In the genomic region with DNA sequence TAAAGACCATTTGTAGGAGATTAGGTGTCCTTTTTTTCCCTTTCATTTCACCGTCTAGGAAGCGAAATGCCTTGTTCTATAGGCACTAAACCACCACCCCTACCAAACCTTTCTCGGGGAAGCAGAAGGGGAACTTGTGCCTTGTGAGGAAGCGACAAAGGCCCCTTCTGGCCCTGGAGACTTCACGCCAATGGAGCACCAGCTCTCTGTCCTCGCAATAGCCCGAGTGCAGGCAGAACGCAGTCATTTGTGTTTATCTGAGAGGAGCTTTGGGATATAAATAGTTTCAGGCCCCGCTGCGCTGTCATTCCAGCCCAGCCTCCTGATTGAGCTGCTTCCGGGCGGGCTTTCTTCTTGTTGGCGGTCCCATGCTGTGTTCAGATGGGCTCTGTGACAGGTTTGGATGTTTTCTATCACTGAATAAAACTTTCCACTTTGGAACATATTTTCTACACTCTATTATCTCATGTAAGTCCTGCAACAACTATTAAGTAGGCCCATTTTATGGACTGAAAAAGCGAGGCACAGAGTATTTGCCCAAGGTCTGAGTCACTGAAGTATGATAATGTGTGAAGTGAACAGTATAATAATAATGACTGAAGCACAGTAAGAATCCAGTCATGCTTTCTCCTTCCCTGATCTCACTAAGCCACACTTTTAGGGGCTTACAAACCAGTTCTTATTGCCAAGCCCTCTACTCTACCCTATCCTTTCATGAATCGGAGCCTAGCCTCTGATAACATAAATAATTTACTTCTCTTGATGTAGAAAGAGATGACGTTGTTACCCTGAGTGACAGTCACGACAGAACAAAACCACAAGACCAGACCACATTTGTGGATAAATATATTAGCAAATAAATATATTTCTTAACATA, we compare ENCODE assay signal across 8 cellular contexts. TPM values are rescaled to one million over a fixed set of nuclear protein-coding genes. Genes with fewer than 3 reads are reported as not detected.
A peak's percentile ranks its signal among the peaks of the same experiment; 100 is the strongest.
DNase-seq lines count a peak whose midpoint lies in the region; ATAC-seq and TF ChIP-seq lines count a peak whose summit lies in the region.

No MANE protein-coding gene starts in this region.

- ATAC-seq in GM21825 (IDR thresholded peaks at IDR 0.05; ENCODE audit: unreplicated experiment) = no peak
- no peak for ATAC-seq in HG03565 (IDR thresholded peaks at IDR 0.05; ENCODE audit: unreplicated experiment)

- peak overlapping the region; percentile 99 for H3K4me3 ChIP-seq in PC-9
- peak overlapping the region; percentile 78 to 97 for H3K4me3 ChIP-seq in cardiac fibroblast (replicated peaks in 1 of 2; ENCODE audit: low read depth in 2 of 2, low read length in 2 of 2)
- peak overlapping the region; percentile 93 for H3K4me3 ChIP-seq in kidney epithelial cell (ENCODE audit: low read depth, low read length)

- no peaks in the 10 kb centered on the region for H3K9me3 ChIP-seq in PC-9 (ENCODE audit: insufficient read depth, low read depth)

- H2AFZ ChIP-seq in PC-9 = peak overlapping the region; percentile 96

- peaks cover 14% of the 10 kb centered on the region for H3K79me2 ChIP-seq in PC-9 (ENCODE audit: low read depth)

- CTCF ChIA-PET in PC-9 (lab: Charles Lee) = interaction anchor here (2.5 kb wide), 1 partner anchor 64 kb away, joined by 20 read pairs; the partner anchor contains the start of gene RNF43

- peaks cover 16% of the 10 kb centered on the region for H3K4me1 ChIP-seq in PC-9 (replicated peaks; ENCODE audit: insufficient read depth)

- H3K27ac ChIP-seq in PC-9 = peak overlapping the region; percentile 64

- POLR2A ChIA-PET in PC-9 (lab: Charles Lee; ENCODE audit: unreplicated experiment) = interaction anchor here (0.5 to 1.3 kb wide), 5 partner anchors 64 to 270 kb away, joined by 3 to 28 read pairs (median 5); partner anchors contain the start of genes DYNLL2 and RNF43

- TF ChIP-seq CTCF in PC-9 (conservative IDR thresholded peaks at IDR 0.05) = no peak
- no peak for TF ChIP-seq CTCF in cardiac fibroblast (IDR thresholded peaks at IDR 0.05; ENCODE audit: low read depth, low read length)
- no peak for TF ChIP-seq CTCF in kidney epithelial cell (IDR thresholded peaks at IDR 0.05; ENCODE audit: insufficient read depth, low read length, poor library complexity, severe bottlenecking)

- BruUV-seq in PC-9 (replicated peaks; lab: Mats Ljungman, UMichigan) = TSS peak; percentile 91

- H3K4me2 ChIP-seq in PC-9 = peak overlapping the region; percentile 91

- no peaks in the 10 kb centered on the region for H4K20me1 ChIP-seq in PC-9 (ENCODE audit: insufficient read depth)

- H3K36me3 ChIP-seq in PC-9 (ENCODE audit: low read depth) (peaks cover 13% of the 10 kb centered on the region; the same call in 1 of the 2 replicates), kidney epithelial cell (ENCODE audit: control insufficient read depth, insufficient read depth, low read length) (peaks cover 2% of the 10 kb centered on the region)

- no peaks in the 10 kb centered on the region for H3K9me2 ChIP-seq in PC-9 (ENCODE audit: insufficient read depth)

- peaks cover 9% of the 10 kb centered on the region for H3F3A ChIP-seq in PC-9 (ENCODE audit: insufficient read depth, low read depth)

- peak; percentile 62 for DNase-seq in stimulated activated CD4-positive, alpha-beta T cell treated with anti-CD3 and anti-CD28 coated beads, Interleukin-15, amount 100 ng/mL, for 24 hours
- no peak for DNase-seq in stimulated activated CD4-positive, alpha-beta T cell treated with anti-CD3 and anti-CD28 coated beads, Interleukin-12 subunit alpha, Interleukin-12 subunit beta, amount 100 ng/mL, for 4 hours
- DNase-seq in PC-9 (peak in 1 of 2 experiments; percentile 22), cardiac fibroblast (ENCODE audit: low read depth in 2 of 2) (peak; percentile 43 to 44), kidney epithelial cell (ENCODE audit: low read depth) (no peak)
- DNase-seq in stimulated activated naive CD4-positive, alpha-beta T cell treated with Interleukin-2 at 50 U/mL for 16 hours (lab: John Stamatoyannopoulos, UW) = peak; percentile 8

- H3K27me3 ChIP-seq in PC-9 (ENCODE audit: insufficient read depth, low read depth) (0 out of 2 replicates have a peak, but pooled peaks cover 4% of the 10 kb centered on the region), kidney epithelial cell (ENCODE audit: control insufficient read depth, insufficient read depth, low read length) (no peaks in the 10 kb centered on the region)

- intact Hi-C loops in PC-9 (cut with micrococcal nuclease; ENCODE audit: unreplicated experiment) = loop anchor here (1.0 to 2.0 kb wide), 4 partner anchors 24 to 164 kb away; partner anchors contain the start of gene RNF43

RNA-seq across cellular contexts. Expression of gene SUPT4H1, which starts 1.1 kb away (rescaled TPM):
- total RNA-seq in PC-9 (2021) = 72.2 and 74.8 TPM in 2 replicates
- total RNA-seq in kidney epithelial cell = 41.8 and 52.0 TPM in 2 replicates

RNA-seq across cellular contexts. Expression of gene TSPOAP1, which starts 24.5 kb away (rescaled TPM):
- total RNA-seq in PC-9 (2021) = 0.15 and 0.18 TPM in 2 replicates
- 9.4 and 13.5 TPM in 2 replicates for total RNA-seq in kidney epithelial cell

Comparison
In these comparisons a context has a peak if more than half of its experiments do, and no peak if none do; other contexts are left out.
1. DNase-seq: peak in stimulated activated CD4-positive, alpha-beta T cell treated with anti-CD3 and anti-CD28 coated beads, Interleukin-15, amount 100 ng/mL, for 24 hours (single experiment), cardiac fibroblast (2 of 2) and stimulated activated naive CD4-positive, alpha-beta T cell treated with Interleukin-2 at 50 U/mL for 16 hours (single experiment); none in stimulated activated CD4-positive, alpha-beta T cell treated with anti-CD3 and anti-CD28 coated beads, Interleukin-12 subunit alpha, Interleukin-12 subunit beta, amount 100 ng/mL, for 4 hours (single experiment) and kidney epithelial cell (single experiment).
2. Peak in every context shown above with its lines, with median percentiles within 50 percentile points of each other: H3K4me3 ChIP-seq.